In the genomic region with DNA sequence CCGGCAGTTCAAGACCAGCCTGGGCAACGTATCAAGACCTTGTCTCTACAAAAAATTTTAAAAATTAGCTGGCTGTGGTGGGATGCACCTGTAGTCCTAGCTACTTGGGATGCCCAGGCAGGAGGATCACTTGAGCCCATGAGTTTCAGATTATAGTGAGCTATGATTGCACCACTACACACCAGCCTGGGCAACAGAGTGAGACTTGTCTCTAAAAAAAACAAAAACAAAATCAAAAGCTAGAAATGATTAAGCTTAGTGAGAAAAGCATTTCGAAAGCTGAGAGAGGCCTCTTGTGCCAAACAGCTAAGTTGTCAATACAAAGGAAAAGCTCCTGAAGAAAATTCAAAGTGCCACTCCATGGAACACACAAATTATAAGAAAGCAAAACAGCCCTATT, we compare ENCODE assay signal across 18 cellular contexts. TPM values are rescaled to one million over a fixed set of nuclear protein-coding genes. Genes with fewer than 3 reads are reported as not detected.
"Had no signal": no experiment of that assay in that cellular context is flagged by ENCODE, and none has a peak within 500 bp of the region (broad histone marks: within the 10 kb centered on the region; RNA-seq: fewer than 3 reads in every experiment).

No MANE protein-coding gene starts in this region.

- H3K4me3 Mint-ChIP-seq: activated CD4-positive, alpha-beta T cell treated with anti-CD3 and anti-CD28 coated beads for 36 hours; activated naive CD8-positive, alpha-beta T cell treated with anti-CD3 and anti-CD28 coated beads for 36 hours; natural killer cell had no signal

- H3K27me3 ChIP-seq: dorsolateral prefrontal cortex, neutrophil, right atrium auricular region, thyroid gland, uterus had no signal

- H3K27ac Mint-ChIP-seq: activated CD4-positive, alpha-beta T cell treated with anti-CD3 and anti-CD28 coated beads for 36 hours; activated naive CD8-positive, alpha-beta T cell treated with anti-CD3 and anti-CD28 coated beads for 36 hours; natural killer cell had no signal

- H3K36me3 ChIP-seq: neutrophil, right atrium auricular region, thyroid gland, uterus, WERI-Rb-1 had no signal

- H3K27ac ChIP-seq: dorsolateral prefrontal cortex, neutrophil, right atrium auricular region, thyroid gland, uterus, WERI-Rb-1 had no signal

- H3K4me3 ChIP-seq: dorsolateral prefrontal cortex, right atrium auricular region, thyroid gland, uterus had no signal

- ATAC-seq: activated CD4-positive, alpha-beta T cell treated with anti-CD3 and anti-CD28 coated beads for 36 hours; natural killer cell had no signal

- H3K9me3 ChIP-seq: neutrophil, right atrium auricular region, thyroid gland, uterus had no signal

- H3K9me3 Mint-ChIP-seq: activated naive CD8-positive, alpha-beta T cell treated with anti-CD3 and anti-CD28 coated beads for 36 hours had no signal

- H3K4me1 ChIP-seq: uterus had no signal

- H3K36me3 Mint-ChIP-seq: activated naive CD8-positive, alpha-beta T cell treated with anti-CD3 and anti-CD28 coated beads for 36 hours; natural killer cell had no signal

- DNase-seq: activated CD4-positive, alpha-beta T cell treated with anti-CD3 and anti-CD28 coated beads for 36 hours; activated CD4-positive, alpha-beta T cell treated with anti-CD3 and anti-CD28 coated beads, Interleukin-2, amount 50 U/mL, for 48 hours; activated naive CD4-positive, alpha-beta T cell; activated naive CD8-positive, alpha-beta T cell treated with anti-CD3 and anti-CD28 coated beads for 36 hours; activated T-cell treated with anti-CD3 and anti-CD28 coated beads for 4 hours; amniotic stem cell; caudate nucleus; dorsolateral prefrontal cortex; natural killer cell; posterior cingulate gyrus; stimulated activated CD4-positive, alpha-beta T cell treated with anti-CD3 and anti-CD28 coated beads, Interleukin-2, amount 100 ng/mL, for 24 hours; stimulated activated naive CD4-positive, alpha-beta T cell treated with Interleukin-2 at 50 U/mL for 16 hours; thyroid gland; uterus; WERI-Rb-1 had no signal

RNA-seq across cellular contexts. Expression of a gene that starts 4.8 kb away (rescaled TPM):
- total RNA-seq: T-helper 1 cell treated with Interleukin-12 subunit alpha and Interleukin-12 subunit beta and Interleukin-4 antibody, amounts not matched to agents 30 ng/mL and 1 ng/mL, for 36 hours had no signal
